Comparison of ENCODE assay signal across 8 cellular contexts in the genomic region with DNA sequence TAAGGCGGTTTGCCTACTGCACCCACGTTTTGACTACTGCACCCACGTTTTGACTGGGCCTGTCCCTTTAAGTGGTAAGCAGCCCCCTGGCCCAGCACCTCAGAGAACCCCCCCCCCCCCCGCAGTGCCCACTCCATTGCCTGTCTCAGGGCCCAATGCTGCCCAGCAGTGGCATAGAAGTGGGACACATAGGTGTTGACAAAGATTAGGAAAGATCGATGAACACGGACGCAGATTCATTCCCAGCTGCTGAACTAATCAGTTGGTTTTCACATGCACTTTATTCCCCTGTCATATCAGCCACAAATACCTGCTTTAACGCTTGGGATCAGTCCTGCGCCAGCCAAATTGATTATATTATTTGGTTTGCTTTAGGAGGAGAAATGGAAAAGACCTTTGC.
"Had no signal": no experiment of that assay in that cellular context is flagged by ENCODE, and none has a peak within 500 bp of the region (broad histone marks: within the 10 kb centered on the region; RNA-seq: fewer than 3 reads in every experiment).

No MANE protein-coding gene starts in this region.

- H3K27ac ChIP-seq: HL-60, KMS-11 had no signal

- H3K4me3 Mint-ChIP-seq: IgD-negative memory B cell had no signal

- H3K4me2 ChIP-seq: KMS-11 had no signal

- ATAC-seq: K562 had no signal

- H3K4me3 ChIP-seq: K562 had no signal

- H3K27ac Mint-ChIP-seq: IgD-negative memory B cell had no signal

- H3K4me1 Mint-ChIP-seq: IgD-negative memory B cell had no signal

- FAIRE-seq: HTR-8/SVneo, K562 had no signal

- H3K9ac ChIP-seq: KMS-11 had no signal

- H3K36me3 Mint-ChIP-seq: IgD-negative memory B cell had no signal

- DNase-seq: IMR-90, KBM-7, KG1 had no signal
